In the genomic region with DNA sequence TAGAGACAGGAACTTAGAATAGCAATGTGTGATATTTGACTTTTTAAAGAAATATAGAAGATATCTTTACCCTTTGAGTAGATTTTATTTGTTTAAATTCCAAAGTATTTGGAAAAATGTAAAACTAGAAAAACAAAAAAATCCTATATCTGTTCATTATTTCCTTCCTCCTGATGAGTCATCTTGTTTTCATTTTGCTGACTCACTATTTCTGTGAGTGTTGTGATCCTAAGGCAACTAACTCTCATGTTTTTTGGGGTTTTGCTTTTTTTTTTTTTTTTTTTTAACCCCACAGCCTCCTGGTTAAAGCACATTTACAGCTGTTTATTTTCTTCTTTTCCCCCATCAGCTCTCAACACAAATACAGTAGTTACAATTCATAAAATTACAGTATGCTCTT, we compare ENCODE assay signal across 9 cellular contexts. TPM values are rescaled to one million over a fixed set of nuclear protein-coding genes. Genes with fewer than 3 reads are reported as not detected.
DNase-seq lines count a peak whose midpoint lies in the region; ATAC-seq, FAIRE-seq and TF ChIP-seq lines count a peak whose summit lies in the region.
"Had no signal": no experiment of that assay in that cellular context is flagged by ENCODE, and none has a peak within 500 bp of the region (broad histone marks: within the 10 kb centered on the region; RNA-seq: fewer than 3 reads in every experiment).

No MANE protein-coding gene starts in this region.

- H3K9ac ChIP-seq in SK-N-MC (ENCODE audit: insufficient read length) (peak overlapping the region; percentile 36), H1 (replicated peaks in 1 of 4; ENCODE audit: extremely low read depth in 1 of 4, low read depth in 3 of 4, low read length in 3 of 4) (no peak overlapping the region)

- H3K4me2 ChIP-seq in H1 (ENCODE audit: insufficient read depth in 1 of 2, low read depth in 2 of 2, low read length in 2 of 2) = no peak overlapping the region

- no peaks in the 10 kb centered on the region for H3K4me1 ChIP-seq in H1 (replicated peaks in 1 of 4; ENCODE audit: control insufficient read depth in 3 of 4, insufficient read depth in 4 of 4, low read length in 3 of 4)
- H3K4me1 ChIP-seq: adrenal gland had no signal

- H3K4me3 Mint-ChIP-seq in activated naive CD4-positive, alpha-beta T cell treated with anti-CD3 and anti-CD28 coated beads, Interleukin-2, amount 10 ng/mL, durations not matched to agents 7 days and 5 days = no peak overlapping the region
- H3K4me3 Mint-ChIP-seq in stimulated activated effector memory CD8-positive, alpha-beta T cell treated with anti-CD3 and anti-CD28 coated beads, Interleukin-12 subunit alpha, Interleukin-12 subunit beta, amount 100 ng/mL, for 72 hours = peak overlapping the region; percentile 2

- no peaks in the 10 kb centered on the region for H3K23me2 ChIP-seq in H1 (ENCODE audit: low read depth, low read length)

- no peak overlapping the region for H4K8ac ChIP-seq in H1 (ENCODE audit: extremely low read depth, insufficient read depth, low read length)

- H3K4me3 ChIP-seq in SK-N-MC (peak overlapping the region; percentile 47), H1 (ENCODE audit: extremely low read depth in 1 of 4, insufficient read depth in 2 of 4, low read depth in 3 of 4, low read length in 4 of 4) (no peak overlapping the region)
- H3K4me3 ChIP-seq: adrenal gland had no signal

- H3K4ac ChIP-seq in H1 (replicated peaks; ENCODE audit: insufficient read length, low read depth, low read length) = no peak overlapping the region

- TF ChIP-seq EP300 in H1 (IDR thresholded peaks at IDR 0.05; ENCODE audit: borderline replicate concordance in 1 of 2, low read depth in 2 of 2, low read length in 2 of 2) = no peak

- H3K4me1 Mint-ChIP-seq in activated naive CD4-positive, alpha-beta T cell treated with anti-CD3 and anti-CD28 coated beads, Interleukin-2, amount 10 ng/mL, durations not matched to agents 7 days and 5 days = peaks cover 53% of the 10 kb centered on the region
- peaks cover 32% of the 10 kb centered on the region for H3K4me1 Mint-ChIP-seq in stimulated activated effector memory CD8-positive, alpha-beta T cell treated with anti-CD3 and anti-CD28 coated beads, Interleukin-12 subunit alpha, Interleukin-12 subunit beta, amount 100 ng/mL, for 72 hours

- no peak for TF ChIP-seq POLR2A in H1 (IDR thresholded peaks at IDR 0.05; ENCODE audit: control extremely low read depth in 1 of 2, low read depth in 2 of 2, low read length in 2 of 2)

- peak; percentile 57 for FAIRE-seq in H1 (lab: Jason Lieb, UNC)

- H3K27ac ChIP-seq in SK-N-MC = peak overlapping the region; percentile 94
- no peak overlapping the region for H3K27ac ChIP-seq in H1 (ENCODE audit: low read depth, low read length)
- H3K27ac ChIP-seq: adrenal gland had no signal

- H3K9me3 Mint-ChIP-seq in activated naive CD4-positive, alpha-beta T cell treated with anti-CD3 and anti-CD28 coated beads, Interleukin-2, amount 10 ng/mL, durations not matched to agents 7 days and 5 days = peaks cover 8% of the 10 kb centered on the region
- H3K9me3 Mint-ChIP-seq in stimulated activated effector memory CD8-positive, alpha-beta T cell treated with anti-CD3 and anti-CD28 coated beads, Interleukin-12 subunit alpha, Interleukin-12 subunit beta, amount 100 ng/mL, for 72 hours = no peaks in the 10 kb centered on the region

- no peaks in the 10 kb centered on the region for H3K79me2 ChIP-seq in H1 (ENCODE audit: control insufficient read depth in 1 of 2, insufficient read depth in 2 of 2, low read length in 2 of 2)

- no peaks in the 10 kb centered on the region for H4K20me1 ChIP-seq in H1 (replicated peaks in 1 of 2; ENCODE audit: control insufficient read depth in 1 of 2, insufficient read depth in 2 of 2, low read length in 2 of 2)

- no peak overlapping the region for H3K14ac ChIP-seq in H1 (ENCODE audit: insufficient read length)

- H2AK5ac ChIP-seq in H1 (ENCODE audit: low read depth, low read length) = no peak overlapping the region

- no peak for TF ChIP-seq RAD21 in H1 (IDR thresholded peaks at IDR 0.05 in 1 of 2, conservative IDR thresholded peaks at IDR 0.05 in 1 of 2; ENCODE audit: low read depth in 2 of 2, low read length in 2 of 2)

- H3K27ac Mint-ChIP-seq in activated naive CD4-positive, alpha-beta T cell treated with anti-CD3 and anti-CD28 coated beads, Interleukin-2, amount 10 ng/mL, durations not matched to agents 7 days and 5 days = peak overlapping the region; percentile 3
- peak overlapping the region; percentile 92 for H3K27ac Mint-ChIP-seq in stimulated activated effector memory CD8-positive, alpha-beta T cell treated with anti-CD3 and anti-CD28 coated beads, Interleukin-12 subunit alpha, Interleukin-12 subunit beta, amount 100 ng/mL, for 72 hours

- no peak overlapping the region for H2BK12ac ChIP-seq in H1 (ENCODE audit: low read depth, low read length)

- H3K36me3 ChIP-seq in SK-N-MC (ENCODE audit: insufficient read depth, low read length) (no peaks in the 10 kb centered on the region), H1 (ENCODE audit: control insufficient read depth in 2 of 4, insufficient read depth in 4 of 4, low read length in 3 of 4) (no peaks in the 10 kb centered on the region)
- H3K36me3 ChIP-seq: adrenal gland had no signal

- H3K56ac ChIP-seq in H1 (replicated peaks; ENCODE audit: insufficient read length, low read depth, low read length) = no peak overlapping the region

- H3K23ac ChIP-seq in H1 (ENCODE audit: insufficient read length) = no peak overlapping the region

- no peak overlapping the region for H4K5ac ChIP-seq in H1 (ENCODE audit: insufficient read length, low read depth, low read length)

- H2BK15ac ChIP-seq in H1 (ENCODE audit: low read length) = no peak overlapping the region

- ATAC-seq in stimulated activated effector memory CD8-positive, alpha-beta T cell treated with anti-CD3 and anti-CD28 coated beads, Interleukin-12 subunit alpha, Interleukin-12 subunit beta, amount 100 ng/mL, for 72 hours = peak; percentile 44
- ATAC-seq in HG02840 (IDR thresholded peaks at IDR 0.05; ENCODE audit: low FRiP score, unreplicated experiment) = no peak

- TF ChIP-seq CTCF in H1 (IDR thresholded peaks at IDR 0.05; ENCODE audit: control extremely low read depth in 1 of 3, insufficient read depth in 1 of 3, low read depth in 1 of 3, low read length in 3 of 3) = no peak

- POLR2A ChIA-PET in H1 (lab: Charles Lee; ENCODE audit: partially characterized antibody) = no interaction called here

- CTCF ChIA-PET in activated naive CD4-positive, alpha-beta T cell treated with anti-CD3 and anti-CD28 coated beads, Interleukin-2, amount 10 ng/mL, durations not matched to agents 7 days and 5 days (lab: Charles Lee) = interaction anchor here (0.7 to 1.5 kb wide), 2 partner anchors 14 to 59 kb away, joined by 3 read pairs; no protein-coding TSS in a partner anchor
- CTCF ChIA-PET in H1 (lab: Charles Lee; ENCODE audit: partially characterized antibody) = interaction anchor here (1.4 kb wide), 1 partner anchor 83 kb away, joined by 5 read pairs; no protein-coding TSS in a partner anchor

- H3K79me1 ChIP-seq in H1 (ENCODE audit: low read depth, low read length) = no peaks in the 10 kb centered on the region

- peaks cover 12% of the 10 kb centered on the region for H3K36me3 Mint-ChIP-seq in activated naive CD4-positive, alpha-beta T cell treated with anti-CD3 and anti-CD28 coated beads, Interleukin-2, amount 10 ng/mL, durations not matched to agents 7 days and 5 days
- H3K36me3 Mint-ChIP-seq in stimulated activated effector memory CD8-positive, alpha-beta T cell treated with anti-CD3 and anti-CD28 coated beads, Interleukin-12 subunit alpha, Interleukin-12 subunit beta, amount 100 ng/mL, for 72 hours = peaks cover 7% of the 10 kb centered on the region

- no peaks in the 10 kb centered on the region for H3K27me3 Mint-ChIP-seq in activated naive CD4-positive, alpha-beta T cell treated with anti-CD3 and anti-CD28 coated beads, Interleukin-2, amount 10 ng/mL, durations not matched to agents 7 days and 5 days

- H2BK120ac ChIP-seq in H1 (replicated peaks; ENCODE audit: low read depth, low read length) = no peak overlapping the region

- no peak overlapping the region for H3K18ac ChIP-seq in H1 (ENCODE audit: extremely low read depth, low read length)

- no peak overlapping the region for H2AFZ ChIP-seq in H1 (ENCODE audit: low read length)

- no peak overlapping the region for H4K91ac ChIP-seq in H1 (replicated peaks; ENCODE audit: insufficient read length, low read length)

- no peaks in the 10 kb centered on the region for H3K27me3 ChIP-seq in H1 (replicated peaks in 1 of 4; ENCODE audit: control insufficient read depth in 3 of 4, extremely low read depth in 1 of 4, insufficient read depth in 3 of 4, low read length in 3 of 4)
- H3K27me3 ChIP-seq: adrenal gland had no signal

- no peaks in the 10 kb centered on the region for H3K9me3 ChIP-seq in SK-N-MC (ENCODE audit: low read depth, low read length)
- no peaks in the 10 kb centered on the region for H3K9me3 ChIP-seq in H1 (ENCODE audit: insufficient read depth in 2 of 2, low read depth in 1 of 2, low read length in 1 of 2)
- H3K9me3 ChIP-seq: adrenal gland had no signal

- DNase-seq in activated naive CD4-positive, alpha-beta T cell treated with anti-CD3 and anti-CD28 coated beads, Interleukin-2, amount 10 ng/mL, durations not matched to agents 7 days and 5 days = no peak
- DNase-seq in activated naive CD4-positive, alpha-beta T cell treated with Interleukin-2 at 50 U/mL for 16 hours = no peak
- DNase-seq in SK-N-MC (ENCODE audit: low read depth, low spot score) = peak; percentile 30
- no peak for DNase-seq in H1 (ENCODE audit: low read depth in 1 of 2, low spot score in 2 of 2)
- no peak for DNase-seq in stimulated activated effector memory CD8-positive, alpha-beta T cell treated with anti-CD3 and anti-CD28 coated beads, Interleukin-12 subunit alpha, Interleukin-12 subunit beta, amount 100 ng/mL, for 72 hours (ENCODE audit: low spot score in 2 of 2)
- DNase-seq in NCI-H2171 (lab: John Stamatoyannopoulos, UW) = no peak
- DNase-seq in activated T-cell treated with anti-CD3 and anti-CD28 coated beads, Interleukin-2, amount 50 U/mL, for 1 hour = no peak
- DNase-seq: adrenal gland had no signal

- no peak overlapping the region for H2BK20ac ChIP-seq in H1 (ENCODE audit: low read length)

- no peak overlapping the region for H2BK5ac ChIP-seq in H1 (ENCODE audit: low read depth, low read length)

TF ChIP-seq in H1, 55 proteins besides CTCF, POLR2A, EP300 and RAD21 (continues in another document):
- TF ChIP-seq MAFK (IDR thresholded peaks at IDR 0.05; ENCODE audit: low read depth, low read length) (peak; percentile 87), KDM4A (IDR thresholded peaks at IDR 0.05; ENCODE audit: low read depth, low read length, severe bottlenecking) (no peak), SP4 (IDR thresholded peaks at IDR 0.05; ENCODE audit: low read length) (no peak)

RNA-seq across cellular contexts. Expression of gene THEMIS, which starts 37.8 kb away (rescaled TPM):
- not detected in 2 replicates for total RNA-seq in H1 (2021; fragmentation: NEBNext Ultra II Directional; extraction: Animal tissue kit (Norgen Biotek cat#: 25700))
- not detected in 2 replicates for polyA plus RNA-seq in H1 (2011; rRNA removed)
- polyA plus RNA-seq in H1 (2011; cell fraction: cytosol; rRNA removed) = not detected
- polyA plus RNA-seq in H1 (2011; cell fraction: nucleus; rRNA removed) = not detected
- not detected in 4 replicates for polyA plus RNA-seq in H1 (2012, experiment 1 of 2)
- not detected for polyA plus RNA-seq in H1 (2012, experiment 2 of 2)
- not detected for polyA plus RNA-seq in H1 (2013, experiment 1 of 2)
- polyA plus RNA-seq in H1 (2013, experiment 2 of 2) = not detected
- not detected in 2 replicates for polyA minus RNA-seq in H1 (2011; rRNA and poly(A)+ RNA removed)
- polyA minus RNA-seq in H1 (2011; cell fraction: cytosol; rRNA and poly(A)+ RNA removed) = not detected
- not detected for polyA minus RNA-seq in H1 (2011; cell fraction: nucleus; rRNA and poly(A)+ RNA removed)
